ENCODE assay signal across 14 cellular contexts in the genomic region with DNA sequence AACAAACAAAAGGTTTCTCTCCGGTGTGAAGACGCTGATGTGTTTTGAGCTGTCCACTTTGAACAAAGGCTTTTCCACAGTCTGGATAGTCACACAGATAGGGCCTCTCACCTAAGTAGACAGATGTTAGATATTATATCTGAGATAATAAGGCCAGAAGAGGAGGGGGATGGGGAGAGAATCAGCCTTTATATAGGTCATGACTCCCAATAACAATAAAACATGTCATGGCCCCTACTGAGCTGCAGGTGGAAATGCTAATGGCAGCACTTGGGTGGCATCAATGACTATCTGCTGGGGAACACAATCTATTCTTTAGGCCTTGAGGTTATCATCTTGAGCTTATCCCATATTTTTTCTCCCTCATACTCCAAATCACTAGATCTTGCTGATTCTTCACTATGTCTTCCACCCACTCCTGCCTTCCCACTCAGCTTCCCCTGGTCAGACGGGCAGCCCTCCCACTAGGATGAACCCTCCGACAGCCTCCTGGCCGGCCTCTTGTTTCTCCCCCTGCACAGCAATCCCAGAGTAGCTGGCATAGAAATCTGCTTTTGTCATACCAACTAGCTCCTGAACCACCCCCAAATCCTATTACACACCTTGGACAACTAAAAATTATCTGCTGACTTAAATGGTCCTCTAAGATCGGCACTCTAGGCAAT.
"Had no signal": no experiment of that assay in that cellular context is flagged by ENCODE, and none has a peak within 500 bp of the region (broad histone marks: within the 10 kb centered on the region; RNA-seq: fewer than 3 reads in every experiment).

No MANE protein-coding gene starts in this region.

- H3K27ac Mint-ChIP-seq: activated B cell treated with CpG ODN at 0.5 μM for 24 hours; stimulated activated naive CD8-positive, alpha-beta T cell treated with anti-CD3 and anti-CD28 coated beads, Interleukin-15, Interleukin-2, amounts not matched to agents 100 ng/mL and 50 ng/mL, for 24 hours had no signal

- H3K27me3 Mint-ChIP-seq: activated B cell treated with CpG ODN at 0.5 μM for 24 hours; stimulated activated naive CD8-positive, alpha-beta T cell treated with anti-CD3 and anti-CD28 coated beads, Interleukin-15, Interleukin-2, amounts not matched to agents 100 ng/mL and 50 ng/mL, for 24 hours had no signal

- H3K36me3 ChIP-seq: ascending aorta, ovary had no signal

- ATAC-seq: activated T-cell treated with anti-CD3 and anti-CD28 coated beads, Interleukin-2, amount 50 U/mL, for 4 hours; heart left ventricle; left ventricle myocardium superior had no signal

- H3K9me3 ChIP-seq: ascending aorta, heart left ventricle, ovary, testis had no signal

- H3K9me3 Mint-ChIP-seq: activated B cell treated with CpG ODN at 0.5 μM for 24 hours; activated T-cell treated with anti-CD3 and anti-CD28 coated beads, Interleukin-2, amount 50 U/mL, for 4 hours; stimulated activated naive CD8-positive, alpha-beta T cell treated with anti-CD3 and anti-CD28 coated beads, Interleukin-15, Interleukin-2, amounts not matched to agents 100 ng/mL and 50 ng/mL, for 24 hours had no signal

- H3K4me3 Mint-ChIP-seq: activated B cell treated with CpG ODN at 0.5 μM for 24 hours; activated T-cell treated with anti-CD3 and anti-CD28 coated beads, Interleukin-2, amount 50 U/mL, for 4 hours; stimulated activated naive CD8-positive, alpha-beta T cell treated with anti-CD3 and anti-CD28 coated beads, Interleukin-15, Interleukin-2, amounts not matched to agents 100 ng/mL and 50 ng/mL, for 24 hours had no signal

- H3K27me3 ChIP-seq: ascending aorta, heart left ventricle, ovary, testis had no signal

- H3K4me1 ChIP-seq: testis had no signal

- H3K4me3 ChIP-seq: ascending aorta, heart left ventricle, ovary, testis had no signal

- DNase-seq: activated B cell treated with CpG ODN at 0.5 μM for 24 hours; activated gamma-delta T cell treated with Interleukin-2 at 50 U/mL for 16 hours; activated T-cell treated with anti-CD3 and anti-CD28 coated beads, Interleukin-2, amount 50 U/mL, for 4 hours; foreskin melanocyte; heart left ventricle; kidney; left ventricle myocardium superior; mesenchymal stem cell; ovary; stimulated activated CD4-positive, alpha-beta T cell treated with anti-CD3 and anti-CD28 coated beads, Interleukin-4, amount 100 ng/mL, for 1 hour; stimulated activated CD8-positive, alpha-beta memory T cell treated with anti-CD3 and anti-CD28 coated beads, Interleukin-4, amount 100 ng/mL, for 48 hours; testis had no signal
